ENCODE assay signal across 8 cellular contexts in the genomic region with DNA sequence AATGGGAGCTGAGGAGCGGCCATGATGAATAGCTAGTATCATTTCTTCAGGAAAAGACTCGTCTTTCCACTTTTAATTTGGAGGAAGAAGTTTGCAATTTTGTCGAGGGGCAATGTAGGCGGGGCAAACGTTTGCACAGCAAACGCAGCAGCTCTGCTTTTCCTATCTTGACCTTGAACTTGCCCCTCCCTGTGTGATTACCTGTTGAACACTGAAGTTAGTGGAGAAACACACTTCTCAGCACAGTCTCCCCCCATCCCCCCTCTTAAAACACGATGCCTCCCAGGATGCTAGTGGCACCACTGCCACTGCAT. TPM values are rescaled to one million over a fixed set of nuclear protein-coding genes. Genes with fewer than 3 reads are reported as not detected.
DNase-seq lines count a peak whose midpoint lies in the region; ATAC-seq and TF ChIP-seq lines count a peak whose summit lies in the region.

No MANE protein-coding gene starts in this region.

- H3K4me1 ChIP-seq in gastroesophageal sphincter (peaks cover 0 to 53% (median 5%) of the 10 kb centered on the region in 3 donors), sigmoid colon (peaks cover 0 to 38% (median 17%) of the 10 kb centered on the region in 4 donors)

- TF ChIP-seq EP300 in gastroesophageal sphincter (IDR thresholded peaks at IDR 0.05) (no peak), sigmoid colon (IDR thresholded peaks at IDR 0.05) (no peak)

- H3K9me3 ChIP-seq in SK-N-MC (ENCODE audit: low read depth, low read length) (peaks cover 3% of the 10 kb centered on the region; the same call in 1 of the 2 replicates), gastroesophageal sphincter (peaks cover 0 to 1% (median 0%) of the 10 kb centered on the region in 3 donors), sigmoid colon (no peaks in the 10 kb centered on the region)

- no peak for DNase-seq in GM10266 (ENCODE audit: extremely low spot score)
- DNase-seq in SK-N-MC (ENCODE audit: low read depth, low spot score), result no peak
- DNase-seq in sigmoid colon, result no peak
- DNase-seq in hepatic stellate cell (ENCODE audit: low spot score), result no peak
- DNase-seq in NCI-H187 (lab: John Stamatoyannopoulos, UW), result no peak
- no peak for DNase-seq in NCI-H1417 (lab: John Stamatoyannopoulos, UW)
- DNase-seq in GOT3 (lab: John Stamatoyannopoulos, UW), result no peak

- WGBS in gastroesophageal sphincter (ENCODE audit: low coverage in 1 of 2), 2 donors, result 59 to 60% methylated on average over 3 to 6 of the region's 7 CpGs
- 22 to 35% methylated on average over 7 of the region's 7 CpGs for WGBS in sigmoid colon, 2 donors

- TF ChIP-seq CTCF in GM10266 (IDR thresholded peaks at IDR 0.05; ENCODE audit: control insufficient read depth, insufficient read depth, low read depth, missing control alignments) (peak; percentile 37), gastroesophageal sphincter (IDR thresholded peaks at IDR 0.05) (peak in 1 of 4 experiments; percentile 14), sigmoid colon (IDR thresholded peaks at IDR 0.05) (peak in 1 of 4 experiments; percentile 15)

- intact Hi-C loops in sigmoid colon (cut with DNase I), result no loop called here

- H3K27ac ChIP-seq in SK-N-MC (no peak overlapping the region), gastroesophageal sphincter (peak overlapping the region in 3 of 4 donors; percentile 83 to 86 (median 84)), sigmoid colon (peak overlapping the region; percentile 71 to 78 (median 74))

- H3K27me3 ChIP-seq in gastroesophageal sphincter (peaks cover 33% of the 10 kb centered on the region), sigmoid colon (peaks cover 0 to 33% (median 3%) of the 10 kb centered on the region in 3 donors)

- H3K9ac ChIP-seq in SK-N-MC (ENCODE audit: insufficient read length), result no peak overlapping the region

- TF ChIP-seq POLR2A in gastroesophageal sphincter (IDR thresholded peaks at IDR 0.05) (no peak), sigmoid colon (IDR thresholded peaks at IDR 0.05) (no peak)

- ATAC-seq in gastroesophageal sphincter, result no peak

- H3K36me3 ChIP-seq in SK-N-MC (ENCODE audit: insufficient read depth, low read length) (peaks cover 27% of the 10 kb centered on the region), gastroesophageal sphincter (no peaks in the 10 kb centered on the region), sigmoid colon (no peaks in the 10 kb centered on the region)

- H3K4me3 ChIP-seq in SK-N-MC, result peak overlapping the region; percentile 96
- peak overlapping the region; percentile 77 to 82 for H3K4me3 ChIP-seq in gastroesophageal sphincter
- peak overlapping the region; percentile 39 to 71 (median 62) for H3K4me3 ChIP-seq in sigmoid colon

RNA-seq across cellular contexts. Expression of a gene that starts 0.2 kb away (rescaled TPM):
- total RNA-seq in gastroesophageal sphincter (10 to 100 TPM; 14.3 to 43.8 (median 19.0) TPM), sigmoid colon (10 to 100 TPM in 3 of 4 donors, 1 to 10 TPM in 1; 9.2 to 20.9 (median 13.9) TPM)
- polyA plus RNA-seq in sigmoid colon, result 1 to 10 TPM; 4.2 to 5.8 (median 5.5) TPM

RNA-seq across cellular contexts. Expression of a gene that starts 3.6 kb away (rescaled TPM):
- total RNA-seq in gastroesophageal sphincter (10 to 100 TPM in 1 of 4 donors, 1 to 10 TPM in 3; 1.4 to 11.0 (median 5.1) TPM), sigmoid colon (10 to 100 TPM in 1 of 4 donors, 1 to 10 TPM in 3; 1.2 to 10.2 (median 2.3) TPM)
- polyA plus RNA-seq in sigmoid colon, result under 1 TPM; 0.23 to 0.60 (median 0.28) TPM
